Comparison of ENCODE assay signal across 9 cellular contexts in genomic region chr1:204080163-204080903, GRCh38. TPM values are rescaled to one million over a fixed set of nuclear protein-coding genes. Genes with fewer than 3 reads are reported as not detected.
A peak's percentile ranks its signal among the peaks of the same experiment; 100 is the strongest.
DNase-seq lines count a peak whose midpoint lies in the region; ATAC-seq and TF ChIP-seq lines count a peak whose summit lies in the region.
"Had no signal": no experiment of that assay in that cellular context is flagged by ENCODE, and none has a peak within 500 bp of the region (broad histone marks: within the 10 kb centered on the region; RNA-seq: fewer than 3 reads in every experiment).

No MANE protein-coding gene starts in this region.

- peak overlapping the region; percentile 30 for H3K27ac ChIP-seq in C4-2B
- peak overlapping the region; percentile 89 for H3K27ac ChIP-seq in hepatocyte
- peak overlapping the region; percentile 85 to 94 (median 92) for H3K27ac ChIP-seq in gastrocnemius medialis

- WGBS in hepatocyte (ENCODE audit: low lambda C conversion rate, missing lambda C conversion rate): 8% methylated on average over 7 of the region's 8 CpGs

- TF ChIP-seq POLR2A in gastrocnemius medialis (IDR thresholded peaks at IDR 0.05) (no peak), GM18505 (IDR thresholded peaks at IDR 0.05; ENCODE audit: borderline replicate concordance, extremely low read depth, insufficient read depth, insufficient read length) (no peak)

- no peak for TF ChIP-seq CTCF in C4-2B (conservative IDR thresholded peaks at IDR 0.05)
- no peak for TF ChIP-seq CTCF in hepatocyte (IDR thresholded peaks at IDR 0.05; ENCODE audit: poor library complexity)
- peak in 1 of 5 experiments; percentile 12 for TF ChIP-seq CTCF in gastrocnemius medialis (IDR thresholded peaks at IDR 0.05 in 4 of 5, conservative IDR thresholded peaks at IDR 0.05 in 1 of 5)

- H3K9me3 ChIP-seq in hepatocyte (ENCODE audit: low read depth) (no peaks in the 10 kb centered on the region), gastrocnemius medialis (no peaks in the 10 kb centered on the region)

- no peaks in the 10 kb centered on the region for H4K20me1 ChIP-seq in hepatocyte (ENCODE audit: insufficient read depth, poor library complexity, severe bottlenecking)

- no peaks in the 10 kb centered on the region for H3K36me3 ChIP-seq in hepatocyte (replicated peaks; ENCODE audit: insufficient read depth, low read depth)
- no peaks in the 10 kb centered on the region for H3K36me3 ChIP-seq in gastrocnemius medialis

- H3K27me3 ChIP-seq in hepatocyte (no peaks in the 10 kb centered on the region), gastrocnemius medialis (no peaks in the 10 kb centered on the region)

- H3K4me3 ChIP-seq in hepatocyte: no peak overlapping the region
- H3K4me3 ChIP-seq in gastrocnemius medialis: peak overlapping the region; percentile 2 to 31 (median 12)

- in situ Hi-C loops in gastrocnemius medialis (cut with MboI; ENCODE audit: low sequenced_read_pairs in 4 of 4): no loop called here

- intact Hi-C loops in gastrocnemius medialis (cut with DNase I; ENCODE audit: low total_unique reads): loop anchor here (5.0 to 10.0 kb wide), 2 partner anchors 218 to 1046 kb away; partner anchors contain the start of gene SNRPE

- peak; percentile 17 to 33 for ATAC-seq in gastrocnemius medialis
- no peak for ATAC-seq in GM18505 (IDR thresholded peaks at IDR 0.05; ENCODE audit: unreplicated experiment)
- ATAC-seq in GM19455 (IDR thresholded peaks at IDR 0.05; ENCODE audit: unreplicated experiment): no peak

- no peaks in the 10 kb centered on the region for H3K9me2 ChIP-seq in hepatocyte (replicated peaks; ENCODE audit: insufficient read depth)

- DNase-seq in NCI-H1048 (lab: John Stamatoyannopoulos, UW) (peak; percentile 96), amniotic epithelial cell (ENCODE audit: low read depth) (peak; percentile 94), hepatocyte (ENCODE audit: low spot score) (peak; percentile 95), gastrocnemius medialis (peak; percentile 60 to 66), germinal center (ENCODE audit: low spot score) (no peak)
- DNase-seq: activated naive CD8-positive, alpha-beta T cell treated with anti-CD3 and anti-CD28 coated beads, Interleukin-2, amount 10 ng/mL, durations not matched to agents 7 days and 5 days had no signal

- H2AFZ ChIP-seq in hepatocyte: no peak overlapping the region

- peak overlapping the region; percentile 72 for H3K4me2 ChIP-seq in hepatocyte

- H3K79me2 ChIP-seq in hepatocyte: peaks cover 92% of the 10 kb centered on the region

- H3K4me1 ChIP-seq in hepatocyte (ENCODE audit: insufficient read depth): peaks cover 78% of the 10 kb centered on the region
- H3K4me1 ChIP-seq in gastrocnemius medialis: peaks cover 84 to 90% of the 10 kb centered on the region in 2 donors

RNA-seq across cellular contexts. Expression of gene SOX13, which starts 7.4 kb away (rescaled TPM):
- total RNA-seq in hepatocyte (11.5 and 11.9 TPM in 2 replicates), gastrocnemius medialis (10 to 100 TPM; 15.6 to 31.1 (median 16.3) TPM)
- 22.3 and 24.6 TPM in 2 replicates for polyA plus RNA-seq in hepatocyte

Comparison
In these comparisons a context has a peak if more than half of its experiments do, and no peak if none do; other contexts are left out.
1. H3K27ac ChIP-seq: peak in every context shown above with its lines; median percentile 92 in gastrocnemius medialis; 89 in hepatocyte; 30 in C4-2B.
2. ATAC-seq: peak in gastrocnemius medialis (2 of 2); none in GM18505 (single experiment) and GM19455 (single experiment).